ENCODE assay signal across 22 cellular contexts in the genomic region with DNA sequence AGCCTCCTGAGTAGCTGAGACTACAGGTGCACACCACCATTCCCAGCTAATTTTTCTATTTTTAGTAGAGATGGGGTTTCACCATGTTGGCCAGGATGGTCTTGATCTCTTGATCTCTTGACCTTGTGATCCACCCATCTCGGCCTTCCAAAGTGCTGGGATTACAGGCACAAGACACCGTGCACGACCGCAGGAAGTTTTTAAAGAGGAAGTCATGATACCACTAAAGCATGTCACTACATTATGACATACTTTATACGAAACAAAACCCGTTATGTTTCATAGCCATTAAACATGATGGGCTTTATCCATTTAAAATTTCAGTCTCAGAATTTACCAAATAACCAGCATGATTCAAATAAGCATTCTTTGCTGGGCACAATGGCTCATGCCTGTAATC.
"Had no signal": no experiment of that assay in that cellular context is flagged by ENCODE, and none has a peak within 500 bp of the region (broad histone marks: within the 10 kb centered on the region; RNA-seq: fewer than 3 reads in every experiment).

No MANE protein-coding gene starts in this region.

- H3K27ac Mint-ChIP-seq: memory B cell; naive thymus-derived CD4-positive, alpha-beta T cell; natural killer cell treated with Interleukin-12 subunit alpha and Interleukin-12 subunit beta and Interleukin-15 and Interleukin-18, amount 100 ng/mL, for 72 hours; stimulated activated effector memory CD8-positive, alpha-beta T cell treated with anti-CD3 and anti-CD28 coated beads, Interleukin-12 subunit alpha, Interleukin-12 subunit beta, amount 100 ng/mL, for 72 hours; stimulated activated naive CD8-positive, alpha-beta T cell treated with anti-CD3 and anti-CD28 coated beads, Interleukin-15, Interleukin-2, amounts not matched to agents 100 ng/mL and 50 ng/mL, for 24 hours had no signal

- DNase-seq: hypothalamus; islet precursor cell; left ventricle myocardium inferior; midbrain; mucosa of descending colon; naive thymus-derived CD4-positive, alpha-beta T cell; nucleus accumbens; pancreas; posterior cingulate gyrus; retina; right cardiac atrium; spleen; stimulated activated CD4-positive, alpha-beta T cell treated with anti-CD3 and anti-CD28 coated beads, Interleukin-4, amount 100 ng/mL, for 24 hours; stimulated activated naive CD4-positive, alpha-beta T cell; tibial artery; trophoblast cell; uterus had no signal

- H3K9me3 Mint-ChIP-seq: natural killer cell treated with Interleukin-12 subunit alpha and Interleukin-12 subunit beta and Interleukin-15 and Interleukin-18, amount 100 ng/mL, for 72 hours; stimulated activated effector memory CD8-positive, alpha-beta T cell treated with anti-CD3 and anti-CD28 coated beads, Interleukin-12 subunit alpha, Interleukin-12 subunit beta, amount 100 ng/mL, for 72 hours had no signal

- ATAC-seq: mucosa of descending colon; naive thymus-derived CD4-positive, alpha-beta T cell; natural killer cell treated with Interleukin-12 subunit alpha and Interleukin-12 subunit beta and Interleukin-15 and Interleukin-18, amount 100 ng/mL, for 72 hours; pancreas; right cardiac atrium; sciatic nerve; stimulated activated effector memory CD8-positive, alpha-beta T cell treated with anti-CD3 and anti-CD28 coated beads, Interleukin-12 subunit alpha, Interleukin-12 subunit beta, amount 100 ng/mL, for 72 hours had no signal

- H3K4me3 Mint-ChIP-seq: memory B cell; naive thymus-derived CD4-positive, alpha-beta T cell; natural killer cell treated with Interleukin-12 subunit alpha and Interleukin-12 subunit beta and Interleukin-15 and Interleukin-18, amount 100 ng/mL, for 72 hours; stimulated activated effector memory CD8-positive, alpha-beta T cell treated with anti-CD3 and anti-CD28 coated beads, Interleukin-12 subunit alpha, Interleukin-12 subunit beta, amount 100 ng/mL, for 72 hours; stimulated activated naive CD8-positive, alpha-beta T cell treated with anti-CD3 and anti-CD28 coated beads, Interleukin-15, Interleukin-2, amounts not matched to agents 100 ng/mL and 50 ng/mL, for 24 hours had no signal

- H3K27me3 Mint-ChIP-seq: memory B cell; naive thymus-derived CD4-positive, alpha-beta T cell; natural killer cell treated with Interleukin-12 subunit alpha and Interleukin-12 subunit beta and Interleukin-15 and Interleukin-18, amount 100 ng/mL, for 72 hours; stimulated activated naive CD8-positive, alpha-beta T cell treated with anti-CD3 and anti-CD28 coated beads, Interleukin-15, Interleukin-2, amounts not matched to agents 100 ng/mL and 50 ng/mL, for 24 hours had no signal
